In genomic region chr5:20286512-20286911, GRCh38 we compare ENCODE assay signal across 16 cellular contexts.
DNase-seq lines count a peak whose midpoint lies in the region; ATAC-seq and FAIRE-seq lines count a peak whose summit lies in the region.
"Had no signal": no experiment of that assay in that cellular context is flagged by ENCODE, and none has a peak within 500 bp of the region (broad histone marks: within the 10 kb centered on the region; RNA-seq: fewer than 3 reads in every experiment).

No MANE protein-coding gene starts in this region.

- H3K27me3 ChIP-seq in MG63, result no peaks in the 10 kb centered on the region
- H3K27me3 ChIP-seq: esophagus squamous epithelium, ovary had no signal

- DNase-seq in Caki2 (ENCODE audit: low read depth), result peak; percentile 51
- DNase-seq in MG63, result peak; percentile 21
- peak; percentile 27 for DNase-seq in astrocyte of the hippocampus (ENCODE audit: low read depth, low spot score)
- DNase-seq in HK-2 (ENCODE audit: unreplicated experiment), result no peak
- DNase-seq in activated effector memory CD4-positive, alpha-beta T cell treated with Interleukin-2 at 50 U/mL for 16 hours, result no peak
- DNase-seq: activated CD8-positive, alpha-beta memory T cell treated with anti-CD3 and anti-CD28 coated beads, Interleukin-2, amount 50 U/mL, for 4 hours; DMS153; esophagus squamous epithelium; NCI-H2171 treated with DMSO at 0.1 percent for 48 hours; ovary; stimulated activated CD4-positive, alpha-beta T cell treated with anti-CD3 and anti-CD28 coated beads, Interleukin-12 subunit alpha, Interleukin-12 subunit beta, amount 100 ng/mL, for 4 hours had no signal

- peak; percentile 17 for FAIRE-seq in islet of Langerhans (lab: Jason Lieb, UNC)

- in situ Hi-C loops in Caki2 (cut with HindIII; ENCODE audit: low pct_unique_long_range_greater_than_20kb, low sequenced_read_pairs), result no loop called here

- no peaks in the 10 kb centered on the region for H3K36me3 ChIP-seq in MG63
- H3K36me3 ChIP-seq: esophagus squamous epithelium, ovary had no signal

- ATAC-seq in HG02623 (IDR thresholded peaks at IDR 0.05; ENCODE audit: unreplicated experiment), result no peak
- no peak for ATAC-seq in GM19463 (IDR thresholded peaks at IDR 0.05; ENCODE audit: unreplicated experiment)
- ATAC-seq: activated CD4-positive, CD25-positive, alpha-beta regulatory T cell treated with anti-CD3 and anti-CD28 coated beads, Interleukin-2, amount 50 U/mL, for 24 hours; activated naive CD4-positive, alpha-beta T cell treated with anti-CD3 and anti-CD28 coated beads, Interleukin-2, amount 50 U/mL, for 72 hours had no signal

- H3K9me3 ChIP-seq in MG63, result no peaks in the 10 kb centered on the region
- H3K9me3 ChIP-seq: esophagus squamous epithelium, ovary had no signal

- H3K4me3 ChIP-seq in MG63, result no peak overlapping the region
- H3K4me3 ChIP-seq: esophagus squamous epithelium, ovary had no signal

Comparison
In these comparisons a context has a peak if more than half of its experiments do, and no peak if none do; other contexts are left out.
1. DNase-seq: peak in Caki2 (single experiment), MG63 (single experiment) and astrocyte of the hippocampus (single experiment); none in HK-2 (single experiment) and activated effector memory CD4-positive, alpha-beta T cell treated with Interleukin-2 at 50 U/mL for 16 hours (single experiment).